14 cellular contexts compared by ENCODE assay signal in genomic region chr2:60976875-60977561, GRCh38. TPM values are rescaled to one million over a fixed set of nuclear protein-coding genes. Genes with fewer than 3 reads are reported as not detected.
A peak's percentile ranks its signal among the peaks of the same experiment; 100 is the strongest.
DNase-seq lines count a peak whose midpoint lies in the region; ATAC-seq and TF ChIP-seq lines count a peak whose summit lies in the region.
"Had no signal": no experiment of that assay in that cellular context is flagged by ENCODE, and none has a peak within 500 bp of the region (broad histone marks: within the 10 kb centered on the region; RNA-seq: fewer than 3 reads in every experiment).

No MANE protein-coding gene starts in this region.

- ATAC-seq in HG02678 (IDR thresholded peaks at IDR 0.05; ENCODE audit: unreplicated experiment), result peak; percentile 55
- peak; percentile 61 for ATAC-seq in upper lobe of right lung
- ATAC-seq in naive thymus-derived CD4-positive, alpha-beta T cell, result no peak
- ATAC-seq: GM23338 had no signal

- H3K4me3 Mint-ChIP-seq in naive thymus-derived CD4-positive, alpha-beta T cell, result peak overlapping the region in 1 of 10 donors; percentile 13
- H3K4me3 Mint-ChIP-seq: GM23338; T-helper 1 cell treated with Interleukin-12 subunit alpha and Interleukin-12 subunit beta and Interleukin-4 antibody, amounts not matched to agents 30 μg/mL and 1 μg/mL, for 36 hours had no signal

- H3K4me2 ChIP-seq in SU-DHL-6 (ENCODE audit: low read depth, low read length, poor library complexity, severe bottlenecking), result peak overlapping the region; percentile 76
- H3K4me2 ChIP-seq: GM23338 had no signal

- peak overlapping the region in 4 of 9 donors; percentile 19 to 80 (median 25) for H3K27ac Mint-ChIP-seq in naive thymus-derived CD4-positive, alpha-beta T cell
- H3K27ac Mint-ChIP-seq: GM23338; T-helper 1 cell treated with Interleukin-12 subunit alpha and Interleukin-12 subunit beta and Interleukin-4 antibody, amounts not matched to agents 30 μg/mL and 1 μg/mL, for 36 hours had no signal

- TF ChIP-seq CTCF in SU-DHL-6 (IDR thresholded peaks at IDR 0.05; ENCODE audit: insufficient read depth, low read length, poor library complexity, severe bottlenecking) (no peak), upper lobe of right lung (IDR thresholded peaks at IDR 0.05) (no peak)

- no peaks in the 10 kb centered on the region for H3K36me3 ChIP-seq in SU-DHL-6 (ENCODE audit: low read length)
- H3K36me3 ChIP-seq in upper lobe of right lung, result no peaks in the 10 kb centered on the region
- no peaks in the 10 kb centered on the region for H3K36me3 ChIP-seq in naive thymus-derived CD4-positive, alpha-beta T cell (ENCODE audit: control insufficient read depth in 2 of 3, insufficient read depth in 3 of 3, low read length in 3 of 3)

- H3K4me1 Mint-ChIP-seq in naive thymus-derived CD4-positive, alpha-beta T cell, result peaks cover 6 to 30% (median 10%) of the 10 kb centered on the region in 7 donors
- H3K4me1 Mint-ChIP-seq: GM23338 had no signal

- H3K27ac ChIP-seq in SU-DHL-6 (ENCODE audit: low read depth, low read length), result peak overlapping the region; percentile 96
- no peak overlapping the region for H3K27ac ChIP-seq in upper lobe of right lung
- no peak overlapping the region for H3K27ac ChIP-seq in naive thymus-derived CD4-positive, alpha-beta T cell (ENCODE audit: low read depth, low read length)

- POLR2A ChIA-PET in naive thymus-derived CD4-positive, alpha-beta T cell (lab: Charles Lee), result interaction anchor here (1.2 kb wide), 1 partner anchor 11 kb away, joined by 3 read pairs; no protein-coding TSS in a partner anchor

- CTCF ChIA-PET in naive thymus-derived CD4-positive, alpha-beta T cell (lab: Charles Lee), result interaction anchor here (0.6 kb wide), 1 partner anchor 21 kb away, joined by 3 read pairs; no protein-coding TSS in a partner anchor

- H4K20me1 ChIP-seq in SU-DHL-6 (ENCODE audit: low read depth, low read length), result no peaks in the 10 kb centered on the region

- peak overlapping the region; percentile 51 for H3K9ac ChIP-seq in SU-DHL-6 (ENCODE audit: low read length)

- no peaks in the 10 kb centered on the region for H3K9me3 Mint-ChIP-seq in naive thymus-derived CD4-positive, alpha-beta T cell
- H3K9me3 Mint-ChIP-seq: GM23338; T-helper 1 cell treated with Interleukin-12 subunit alpha and Interleukin-12 subunit beta and Interleukin-4 antibody, amounts not matched to agents 30 μg/mL and 1 μg/mL, for 36 hours had no signal

- peaks cover 63% of the 10 kb centered on the region for H3F3A ChIP-seq in SU-DHL-6 (ENCODE audit: insufficient read depth)

- H2AFZ ChIP-seq in SU-DHL-6 (ENCODE audit: low read depth, low read length, severe bottlenecking), result peak overlapping the region; percentile 13
- H2AFZ ChIP-seq: GM23338 had no signal

- no peak overlapping the region for H3K4me3 ChIP-seq in SU-DHL-6 (ENCODE audit: insufficient read depth, low read length, poor library complexity, severe bottlenecking)
- H3K4me3 ChIP-seq in upper lobe of right lung, result no peak overlapping the region
- H3K4me3 ChIP-seq in naive thymus-derived CD4-positive, alpha-beta T cell (ENCODE audit: low read length), result no peak overlapping the region
- H3K4me3 ChIP-seq: GM23338 had no signal

- H3K36me3 Mint-ChIP-seq in naive thymus-derived CD4-positive, alpha-beta T cell, result peaks cover 0 to 7% (median 4%) of the 10 kb centered on the region in 5 donors

- H3K27me3 ChIP-seq in SU-DHL-6 (ENCODE audit: low read length) (no peaks in the 10 kb centered on the region), upper lobe of right lung (no peaks in the 10 kb centered on the region)
- no peaks in the 10 kb centered on the region for H3K27me3 ChIP-seq in naive thymus-derived CD4-positive, alpha-beta T cell (ENCODE audit: control insufficient read depth in 2 of 2, insufficient read depth in 2 of 2, low read length in 2 of 2)

- H3K9me3 ChIP-seq in SU-DHL-6 (ENCODE audit: insufficient read depth, low read length) (no peaks in the 10 kb centered on the region), upper lobe of right lung (no peaks in the 10 kb centered on the region)
- H3K9me3 ChIP-seq in naive thymus-derived CD4-positive, alpha-beta T cell (ENCODE audit: control insufficient read depth in 2 of 3, low read length in 3 of 3), result no peaks in the 10 kb centered on the region

- DNase-seq in stimulated activated CD4-positive, alpha-beta T cell treated with anti-CD3 and anti-CD28 coated beads, Interleukin-15, amount 100 ng/mL, for 24 hours, result peak; percentile 18
- no peak for DNase-seq in stimulated activated CD4-positive, alpha-beta T cell treated with anti-CD3 and anti-CD28 coated beads, Interleukin-4, amount 100 ng/mL, for 4 hours
- DNase-seq in upper lobe of right lung, result no peak
- DNase-seq in MV-4-11 (lab: John Stamatoyannopoulos, UW), result no peak
- no peak for DNase-seq in naive thymus-derived CD4-positive, alpha-beta T cell
- DNase-seq in NCI-H1694 (lab: John Stamatoyannopoulos, UW), result no peak
- DNase-seq: kidney; NCI-H146; NK-92 treated with Interleukin-12 subunit alpha and Interleukin-12 subunit beta, amount 100 ng/mL, for 24 hours; stimulated activated naive CD4-positive, alpha-beta T cell had no signal

- H3K79me2 ChIP-seq in SU-DHL-6 (ENCODE audit: insufficient read depth, low read length), result peaks cover 7% of the 10 kb centered on the region; the same call in 1 of the 2 replicates

- intact Hi-C loops in upper lobe of right lung (cut with DNase I), result no loop called here
- intact Hi-C loops in naive thymus-derived CD4-positive, alpha-beta T cell (cut with micrococcal nuclease), result no loop called here

- no peaks in the 10 kb centered on the region for H3K9me2 ChIP-seq in SU-DHL-6 (replicated peaks; ENCODE audit: insufficient read depth, low read length)

- H3K27me3 Mint-ChIP-seq in naive thymus-derived CD4-positive, alpha-beta T cell, result no peaks in the 10 kb centered on the region

- H3K4me1 ChIP-seq in upper lobe of right lung, result no peaks in the 10 kb centered on the region
- no peaks in the 10 kb centered on the region for H3K4me1 ChIP-seq in naive thymus-derived CD4-positive, alpha-beta T cell (ENCODE audit: control insufficient read depth in 2 of 2, insufficient read depth in 2 of 2, low read length in 2 of 2)

RNA-seq across cellular contexts. Expression of gene PEX13, which starts 40.5 kb away (rescaled TPM):
- total RNA-seq in upper lobe of right lung, result 26.9 TPM
- 10 to 100 TPM in 4 of 5 experiments, 1 to 10 TPM in 1; 7.2 to 23.6 (median 17.8) TPM for total RNA-seq in naive thymus-derived CD4-positive, alpha-beta T cell
- 10 to 100 TPM; 15.0 to 15.8 TPM for polyA plus RNA-seq in naive thymus-derived CD4-positive, alpha-beta T cell

RNA-seq across cellular contexts. Expression of gene PUS10, which starts 41.0 kb away (rescaled TPM):
- 8.9 TPM for total RNA-seq in upper lobe of right lung
- 1 to 10 TPM; 4.6 to 9.1 (median 5.4) TPM for total RNA-seq in naive thymus-derived CD4-positive, alpha-beta T cell
- polyA plus RNA-seq in naive thymus-derived CD4-positive, alpha-beta T cell, result 1 to 10 TPM; 3.2 to 3.4 TPM
